11 cellular contexts compared by ENCODE assay signal in the genomic region with DNA sequence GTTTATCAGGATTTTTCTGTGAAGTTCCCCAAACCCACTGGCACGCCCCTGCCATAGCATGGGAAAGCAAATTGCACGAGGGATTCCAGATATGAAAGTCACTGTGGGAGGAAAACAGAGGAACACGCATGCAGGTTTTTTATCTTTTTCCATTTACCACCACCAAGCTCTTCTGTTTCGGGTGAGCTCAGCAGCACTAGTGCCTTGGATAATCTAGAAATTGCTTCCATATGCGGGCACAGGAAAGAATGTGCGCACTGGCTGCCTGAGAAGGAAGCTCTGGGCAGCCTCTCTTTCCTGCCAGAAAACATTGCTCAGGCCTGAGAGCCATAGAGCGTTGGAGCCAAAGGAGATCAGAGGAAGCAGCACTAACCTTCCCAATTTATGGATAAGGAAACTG.
DNase-seq lines count a peak whose midpoint lies in the region; ATAC-seq and TF ChIP-seq lines count a peak whose summit lies in the region.
"Had no signal": no experiment of that assay in that cellular context is flagged by ENCODE, and none has a peak within 500 bp of the region (broad histone marks: within the 10 kb centered on the region; RNA-seq: fewer than 3 reads in every experiment).

No MANE protein-coding gene starts in this region.

- TF ChIP-seq POLR2A in uterus (IDR thresholded peaks at IDR 0.05), result no peak

- H3K9me3 ChIP-seq in duodenal mucosa (ENCODE audit: control insufficient read depth in 1 of 2, low read length in 2 of 2), result no peaks in the 10 kb centered on the region
- H3K9me3 ChIP-seq in muscle layer of duodenum (ENCODE audit: control insufficient read depth in 1 of 2, low read length in 2 of 2), result no peaks in the 10 kb centered on the region
- no peaks in the 10 kb centered on the region for H3K9me3 ChIP-seq in uterus

- H3K4me1 ChIP-seq in duodenal mucosa (ENCODE audit: control insufficient read depth in 1 of 2, insufficient read depth in 2 of 2, low read length in 2 of 2) (peaks cover 17 to 31% of the 10 kb centered on the region in 2 donors), muscle layer of duodenum (ENCODE audit: control insufficient read depth in 1 of 2, insufficient read depth in 2 of 2, low read length in 2 of 2) (peaks cover 22 to 59% of the 10 kb centered on the region in 2 donors), uterus (no peaks in the 10 kb centered on the region)

- no peak for TF ChIP-seq CTCF in uterus (IDR thresholded peaks at IDR 0.05)

- ATAC-seq in Right ventricle myocardium superior (ENCODE audit: poor library complexity) (peak; percentile 8), Right ventricle myocardium inferior (no peak), GM18868 (IDR thresholded peaks at IDR 0.05; ENCODE audit: unreplicated experiment) (no peak)
- ATAC-seq: activated CD4-positive, CD25-positive, alpha-beta regulatory T cell treated with anti-CD3 and anti-CD28 coated beads, Interleukin-2, amount 50 U/mL, for 24 hours; PC-3 had no signal

- H3K27ac ChIP-seq in duodenal mucosa (ENCODE audit: low read depth, low read length) (peak overlapping the region; percentile 5), muscle layer of duodenum (ENCODE audit: low read length) (peak overlapping the region; percentile 61), uterus (peak overlapping the region; percentile 13 to 74)

- no peaks in the 10 kb centered on the region for H3K36me3 ChIP-seq in duodenal mucosa (ENCODE audit: control insufficient read depth in 1 of 2, insufficient read depth in 2 of 2, low read length in 2 of 2)
- H3K36me3 ChIP-seq in muscle layer of duodenum (ENCODE audit: control insufficient read depth in 1 of 2, insufficient read depth in 2 of 2, low read length in 2 of 2), result peaks cover 0 to 2% of the 10 kb centered on the region in 2 donors
- H3K36me3 ChIP-seq in uterus, result no peaks in the 10 kb centered on the region

- H3K27me3 ChIP-seq in duodenal mucosa (ENCODE audit: control insufficient read depth in 1 of 2, insufficient read depth in 2 of 2, low read length in 2 of 2) (no peaks in the 10 kb centered on the region), muscle layer of duodenum (ENCODE audit: low read depth, low read length) (no peaks in the 10 kb centered on the region), uterus (no peaks in the 10 kb centered on the region)

- DNase-seq in Right ventricle myocardium superior (no peak), Right ventricle myocardium inferior (ENCODE audit: missing footprints) (no peak), uterus (no peak), SKM-1 treated with dmso at 0.1 percent for 144 hours (lab: John Stamatoyannopoulos, UW; ENCODE audit: unreplicated experiment) (no peak)
- DNase-seq in activated naive CD4-positive, alpha-beta T cell treated with anti-CD3 and anti-CD28 coated beads, Interleukin-2, amount 50 U/mL, for 16 hours, result no peak
- DNase-seq: cortex of kidney, PC-3 had no signal

- no peak overlapping the region for H3K9ac ChIP-seq in duodenal mucosa (ENCODE audit: low read depth in 1 of 2, low read length in 2 of 2)

- intact Hi-C loops in Right ventricle myocardium superior (cut with DNase I) (no loop called here), Right ventricle myocardium inferior (cut with DNase I) (no loop called here), uterus (cut with DNase I; ENCODE audit: low total_unique reads) (no loop called here)

- H3K4me3 ChIP-seq in duodenal mucosa (ENCODE audit: low read depth in 1 of 2, low read length in 2 of 2) (no peak overlapping the region), muscle layer of duodenum (ENCODE audit: low read depth in 1 of 2, low read length in 2 of 2) (peak overlapping the region in 1 of 2 donors; percentile 13), uterus (no peak overlapping the region)

Comparison
In these comparisons a context has a peak if more than half of its experiments do, and no peak if none do; other contexts are left out.
1. H3K27ac ChIP-seq: peak in every context shown above with its lines; median percentile 61 in muscle layer of duodenum; 44 in uterus; 5 in duodenal mucosa.